In genomic region chr1:235367000-235367908, GRCh38 we compare ENCODE assay signal across 8 cellular contexts. TPM values are rescaled to one million over a fixed set of nuclear protein-coding genes. Genes with fewer than 3 reads are reported as not detected.
DNase-seq lines count a peak whose midpoint lies in the region; ATAC-seq and TF ChIP-seq lines count a peak whose summit lies in the region.

Gene TBCE, plus strand, starts transcription at chr1:235367427. Its CDS starts 12,623 bp downstream, at chr1:235380050.

- no peaks in the 10 kb centered on the region for H3K27me3 Mint-ChIP-seq in activated T-cell treated with anti-CD3 and anti-CD28 coated beads, Interleukin-2, amount 50 U/mL, for 24 hours

- peak; percentile 59; the same call in 1 of the 2 replicates for TF ChIP-seq EP300 in Ishikawa (IDR thresholded peaks at IDR 0.05; ENCODE audit: borderline replicate concordance)

- peak; percentile 15 for TF ChIP-seq RAD21 in Ishikawa (IDR thresholded peaks at IDR 0.05; ENCODE audit: low read depth)

- H3K27ac Mint-ChIP-seq in activated T-cell treated with anti-CD3 and anti-CD28 coated beads, Interleukin-2, amount 50 U/mL, for 24 hours, result peak within 1 kb of the TSS; percentile 97

- peak; percentile 79 for DNase-seq in DMS153 (lab: John Stamatoyannopoulos, UW)
- DNase-seq in activated T-cell treated with anti-CD3 and anti-CD28 coated beads, Interleukin-2, amount 50 U/mL, for 24 hours, result peak; percentile 92
- peak; percentile 75 for DNase-seq in epithelial cell of proximal tubule (ENCODE audit: low read depth)
- peak; percentile 95 for DNase-seq in mucosa of gallbladder (ENCODE audit: low spot score)
- DNase-seq in stimulated activated CD8-positive, alpha-beta memory T cell treated with anti-CD3 and anti-CD28 coated beads, Interleukin-4, amount 100 ng/mL, for 4 hours (ENCODE audit: low read depth in 2 of 2, low spot score in 1 of 2), result peak; percentile 58 to 73

- ATAC-seq in GM21576 (IDR thresholded peaks at IDR 0.05; ENCODE audit: unreplicated experiment), result peak; percentile 100

- H3K4me1 Mint-ChIP-seq in activated T-cell treated with anti-CD3 and anti-CD28 coated beads, Interleukin-2, amount 50 U/mL, for 24 hours (ENCODE audit: low read depth), result peaks cover 32% of the 10 kb centered on the region

- no peaks in the 10 kb centered on the region for H3K9me3 Mint-ChIP-seq in activated T-cell treated with anti-CD3 and anti-CD28 coated beads, Interleukin-2, amount 50 U/mL, for 24 hours

- peak within 1 kb of the TSS; percentile 98 for H3K4me3 Mint-ChIP-seq in activated T-cell treated with anti-CD3 and anti-CD28 coated beads, Interleukin-2, amount 50 U/mL, for 24 hours

- H3K36me3 Mint-ChIP-seq in activated T-cell treated with anti-CD3 and anti-CD28 coated beads, Interleukin-2, amount 50 U/mL, for 24 hours (ENCODE audit: low read depth), result peaks cover 25% of the 10 kb centered on the region

- peak within 1 kb of the TSS; percentile 85 for H3K4me3 ChIP-seq in epithelial cell of proximal tubule (ENCODE audit: low read depth, low read length)

- TF ChIP-seq CTCF in epithelial cell of proximal tubule (conservative IDR thresholded peaks at IDR 0.05; ENCODE audit: low read depth, low read length), result peak; percentile 32

TF ChIP-seq in Ishikawa, 13 proteins besides CTCF, POLR2A, EP300 and RAD21:
- no peak for TF ChIP-seq YY1 (IDR thresholded peaks at IDR 0.05; ENCODE audit: low read depth)
- peak; percentile 36; the same call in 1 of the 2 replicates for TF ChIP-seq NFIC (IDR thresholded peaks at IDR 0.05)
- no peak for TF ChIP-seq EGR1 (IDR thresholded peaks at IDR 0.05)
- no peak for TF ChIP-seq FOXM1 (IDR thresholded peaks at IDR 0.05; ENCODE audit: borderline replicate concordance, low read depth)
- TF ChIP-seq ZBTB7A (IDR thresholded peaks at IDR 0.05; ENCODE audit: low read depth), result no peak
- TF ChIP-seq TEAD4 (IDR thresholded peaks at IDR 0.05), result peak; percentile 87
- 0 out of 2 replicates have a peak, but pooled peaks have one; percentile 9 for TF ChIP-seq CREB1 (IDR thresholded peaks at IDR 0.05; ENCODE audit: low read depth)
- peak; percentile 83 for TF ChIP-seq TCF12 (IDR thresholded peaks at IDR 0.05; ENCODE audit: low read depth)
- peak; percentile 93 for TF ChIP-seq USF1 (IDR thresholded peaks at IDR 0.05)
- no peak for TF ChIP-seq CEBPB (IDR thresholded peaks at IDR 0.05)
- TF ChIP-seq MAX (IDR thresholded peaks at IDR 0.05), result peak; percentile 79
- no peak for TF ChIP-seq REST (IDR thresholded peaks at IDR 0.05; ENCODE audit: low read depth)
- TF ChIP-seq TAF1 (IDR thresholded peaks at IDR 0.05; ENCODE audit: low read depth), result peak; percentile 69

TF ChIP-seq in PFSK-1, 5 proteins besides CTCF, POLR2A, EP300 and RAD21:
- TF ChIP-seq POLR2AphosphoS5 (IDR thresholded peaks at IDR 0.05; ENCODE audit: low read depth, low read length), result peak; percentile 98
- peak; percentile 97 for TF ChIP-seq TAF1 (IDR thresholded peaks at IDR 0.05; ENCODE audit: borderline replicate concordance, insufficient read depth, low read length)
- TF ChIP-seq FOXP2 (optimal IDR thresholded peaks at IDR 0.05; ENCODE audit: borderline replicate concordance, extremely low read depth, extremely low read length, insufficient read depth), result no peak
- peak in 1 of 2 experiments; percentile 52; a peak in 1 of 4 replicates for TF ChIP-seq REST (IDR thresholded peaks at IDR 0.05; ENCODE audit: insufficient read depth in 1 of 2, low read depth in 2 of 2, low read length in 2 of 2)
- no peak for TF ChIP-seq SIN3A (IDR thresholded peaks at IDR 0.05; ENCODE audit: borderline replicate concordance, insufficient read depth, low read length)

RNA-seq across cellular contexts. Expression of gene TBCE, which starts in this region (rescaled TPM):
- 21.4 TPM for polyA plus RNA-seq in PFSK-1 (2012; ENCODE audit: insufficient read length, low read depth)
- total RNA-seq in epithelial cell of proximal tubule (20.9 and 27.4 TPM in 2 replicates), mucosa of gallbladder (21.4 TPM)

Comparison
In these comparisons a context has a peak if more than half of its experiments do, and no peak if none do; other contexts are left out.
1. Peak in every context shown above with its lines: DNase-seq, ATAC-seq and H3K4me3 ChIP-seq.